1 cellular context compared by ENCODE assay signal in genomic region chr2:160630801-160631590, GRCh38.
TF ChIP-seq lines count a peak whose summit lies in the region.

No MANE protein-coding gene starts in this region.

TF ChIP-seq in H1, 55 proteins besides CTCF, POLR2A, EP300 and RAD21:
- TF ChIP-seq JUN (IDR thresholded peaks at IDR 0.05; ENCODE audit: low read depth, low read length), result no peak
- no peak for TF ChIP-seq TCF12 (IDR thresholded peaks at IDR 0.05; ENCODE audit: low read depth, low read length)
- TF ChIP-seq YY1 (IDR thresholded peaks at IDR 0.05; ENCODE audit: low read depth, low read length), result 0 out of 2 replicates have a peak, but pooled peaks have one; percentile 7
- no peak for TF ChIP-seq CHD1 (IDR thresholded peaks at IDR 0.05; ENCODE audit: low read depth, low read length)
